Comparison of ENCODE assay signal across 8 cellular contexts in genomic region chr13:109700176-109700575, GRCh38.
DNase-seq lines count a peak whose midpoint lies in the region; ATAC-seq and TF ChIP-seq lines count a peak whose summit lies in the region.

No MANE protein-coding gene starts in this region.

- H3K27me3 ChIP-seq in kidney epithelial cell (ENCODE audit: control insufficient read depth, insufficient read depth, low read length), result no peaks in the 10 kb centered on the region

- H3K4me3 ChIP-seq in astrocyte of the spinal cord (ENCODE audit: low read depth, low read length) (no peak overlapping the region), kidney epithelial cell (ENCODE audit: low read depth, low read length) (no peak overlapping the region)

- no peak for TF ChIP-seq CTCF in astrocyte of the spinal cord (IDR thresholded peaks at IDR 0.05; ENCODE audit: low read depth, low read length)
- TF ChIP-seq CTCF in kidney epithelial cell (IDR thresholded peaks at IDR 0.05; ENCODE audit: insufficient read depth, low read length, poor library complexity, severe bottlenecking), result no peak

- ATAC-seq in HG03135 (IDR thresholded peaks at IDR 0.05; ENCODE audit: unreplicated experiment), result no peak

- in situ Hi-C loops in astrocyte of the spinal cord (cut with HindIII; ENCODE audit: low sequenced_read_pairs), result no loop called here

- H3K36me3 ChIP-seq in kidney epithelial cell (ENCODE audit: control insufficient read depth, insufficient read depth, low read length), result no peaks in the 10 kb centered on the region

- DNase-seq in ELR (ENCODE audit: low read depth) (peak; percentile 69), NCI-H2227 (lab: John Stamatoyannopoulos, UW; ENCODE audit: unreplicated experiment) (peak; percentile 30), astrocyte of the spinal cord (ENCODE audit: low read depth, low spot score) (peak; percentile 88), kidney epithelial cell (ENCODE audit: low read depth) (peak; percentile 69), HuH-7 (ENCODE audit: low spot score) (no peak), T-helper 9 cell (no peak)
- no peak for DNase-seq in stimulated activated CD4-positive, alpha-beta T cell treated with anti-CD3 and anti-CD28 coated beads, Interleukin-2, amount 100 ng/mL, for 24 hours

Comparison
In these comparisons a context has a peak if more than half of its experiments do, and no peak if none do; other contexts are left out.
1. DNase-seq: peak in ELR (single experiment), NCI-H2227 (single experiment), astrocyte of the spinal cord (single experiment) and kidney epithelial cell (single experiment); none in HuH-7 (single experiment), stimulated activated CD4-positive, alpha-beta T cell treated with anti-CD3 and anti-CD28 coated beads, Interleukin-2, amount 100 ng/mL, for 24 hours (0 of 2) and T-helper 9 cell (single experiment).